8 cellular contexts compared by ENCODE assay signal in the genomic region with DNA sequence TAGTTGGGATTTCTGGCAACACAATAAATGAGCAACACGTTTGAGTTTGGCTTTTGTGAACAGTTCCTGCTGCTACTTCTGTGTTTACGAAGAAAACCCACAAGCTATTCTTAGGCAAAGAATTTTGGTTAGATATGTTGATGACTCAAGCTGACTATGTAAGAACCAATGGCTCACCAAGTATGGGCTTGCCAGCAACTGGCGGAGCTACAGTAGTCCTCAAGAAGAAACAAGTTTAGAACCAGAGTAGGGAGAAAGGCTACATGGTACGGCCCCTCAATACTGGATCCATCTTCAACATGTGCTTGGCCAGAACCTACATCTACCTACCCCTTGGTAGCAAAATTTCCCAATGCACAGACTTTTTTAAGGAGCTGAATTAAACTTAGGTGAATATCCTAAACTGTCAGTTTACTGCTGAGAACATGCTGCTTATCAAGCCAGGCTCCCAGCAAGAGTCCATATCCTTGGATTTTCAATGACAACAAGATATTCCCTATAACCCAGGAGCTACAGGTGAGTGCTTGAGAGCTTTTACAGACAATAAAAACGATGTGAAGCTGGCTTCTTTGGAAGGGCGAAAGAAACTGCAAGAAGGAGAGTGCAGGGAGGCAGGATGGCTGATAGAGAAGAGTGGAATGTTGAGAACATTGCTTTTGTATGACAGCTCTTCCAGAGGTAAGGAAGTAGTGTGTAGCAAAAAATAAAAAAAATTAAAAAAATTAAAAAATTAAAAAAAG.
DNase-seq lines count a peak whose midpoint lies in the region; ATAC-seq and TF ChIP-seq lines count a peak whose summit lies in the region.

No MANE protein-coding gene starts in this region.

- peak overlapping the region; percentile 2 to 85 (median 71) for H3K27ac ChIP-seq in heart right ventricle
- no peak overlapping the region for H3K27ac ChIP-seq in endodermal cell (ENCODE audit: low read depth, low read length)

- H3K36me3 Mint-ChIP-seq in stimulated activated memory B cell treated with anti-CD40 and anti-IgM and Interleukin-4, amounts not matched to agents 10 μg/mL and 1 μg/mL and 100 μg/mL, for 72 hours = peaks cover 42% of the 10 kb centered on the region
- no peaks in the 10 kb centered on the region for H3K36me3 Mint-ChIP-seq in endodermal cell (ENCODE audit: low read depth)

- intact Hi-C loops in Right ventricle myocardium inferior (cut with DNase I) (loop anchor here (2.0 to 10.0 kb wide), 4 partner anchors 37 to 299 kb away; no protein-coding TSS in a partner anchor), cardiac septum (cut with DNase I) (loop anchor here (2.0 to 5.0 kb wide), 4 partner anchors 52 to 299 kb away; no protein-coding TSS in a partner anchor), heart right ventricle (cut with DNase I) (loop anchor here in 5 of 10 donors (5.0 to 10.0 kb wide), 6 partner anchors 47 to 299 kb away; a partner anchor contains a TSS)

- 43 to 54% methylated on average over 6 of the region's 6 CpGs for WGBS in heart right ventricle, 2 donors
- WGBS in endodermal cell (ENCODE audit: insufficient coverage in 1 of 2, insufficient read length in 1 of 2), 2 experiments = 60 to 65% methylated on average over 4 to 6 of the region's 6 CpGs

- peak overlapping the region in 6 of 10 donors; percentile 10 to 44 (median 36) for H3K4me3 ChIP-seq in heart right ventricle
- no peak overlapping the region for H3K4me3 ChIP-seq in endodermal cell (ENCODE audit: low read length)

- peak overlapping the region; percentile 47 for H3K27ac Mint-ChIP-seq in stimulated activated memory B cell treated with anti-CD40 and anti-IgM and Interleukin-4, amounts not matched to agents 10 μg/mL and 1 μg/mL and 100 μg/mL, for 72 hours
- H3K27ac Mint-ChIP-seq in endodermal cell = no peak overlapping the region

- H3K9me3 ChIP-seq in heart right ventricle = no peaks in the 10 kb centered on the region
- no peaks in the 10 kb centered on the region for H3K9me3 ChIP-seq in endodermal cell (ENCODE audit: control insufficient read depth, low read length)

- DNase-seq in Right ventricle myocardium inferior (ENCODE audit: missing footprints) (peak; percentile 59), cardiac septum (ENCODE audit: low spot score) (no peak), UCSD-AML1 (lab: John Stamatoyannopoulos, UW; ENCODE audit: unreplicated experiment) (peak; percentile 39), heart right ventricle (peak; percentile 15 to 34), endodermal cell (no peak), NCI-H1694 treated with DMSO at 0.1 percent for 48 hours (lab: John Stamatoyannopoulos, UW) (no peak)

- H3K4me1 ChIP-seq in heart right ventricle (peaks cover 5 to 80% (median 51%) of the 10 kb centered on the region in 9 donors), endodermal cell (ENCODE audit: control insufficient read depth, insufficient read depth, low read length) (no peaks in the 10 kb centered on the region)

- no peaks in the 10 kb centered on the region for H3K9me3 Mint-ChIP-seq in stimulated activated memory B cell treated with anti-CD40 and anti-IgM and Interleukin-4, amounts not matched to agents 10 μg/mL and 1 μg/mL and 100 μg/mL, for 72 hours
- H3K9me3 Mint-ChIP-seq in endodermal cell = no peaks in the 10 kb centered on the region

- H3K27me3 ChIP-seq in heart right ventricle (no peaks in the 10 kb centered on the region), endodermal cell (ENCODE audit: control insufficient read depth, insufficient read depth, low read length, poor library complexity, severe bottlenecking) (no peaks in the 10 kb centered on the region)

- H3K4me3 Mint-ChIP-seq in stimulated activated memory B cell treated with anti-CD40 and anti-IgM and Interleukin-4, amounts not matched to agents 10 μg/mL and 1 μg/mL and 100 μg/mL, for 72 hours = peak overlapping the region; percentile 19
- H3K4me3 Mint-ChIP-seq in endodermal cell = no peak overlapping the region

- H3K27me3 Mint-ChIP-seq in stimulated activated memory B cell treated with anti-CD40 and anti-IgM and Interleukin-4, amounts not matched to agents 10 μg/mL and 1 μg/mL and 100 μg/mL, for 72 hours = no peaks in the 10 kb centered on the region
- H3K27me3 Mint-ChIP-seq in endodermal cell (ENCODE audit: insufficient read depth) = no peaks in the 10 kb centered on the region

- ATAC-seq in Right ventricle myocardium inferior = peak; percentile 64
- ATAC-seq in HG03196 (IDR thresholded peaks at IDR 0.05; ENCODE audit: unreplicated experiment) = peak; percentile 70
- ATAC-seq in heart right ventricle = peak; percentile 36 to 91 (median 84)
- peak; percentile 73 for ATAC-seq in stimulated activated memory B cell treated with anti-CD40 and anti-IgM and Interleukin-4, amounts not matched to agents 10 μg/mL and 1 μg/mL and 100 μg/mL, for 72 hours

- no peak overlapping the region for H3K9ac ChIP-seq in endodermal cell (ENCODE audit: extremely low read depth, low read length, poor library complexity, severe bottlenecking)

- peaks cover 36% of the 10 kb centered on the region for H3K4me1 Mint-ChIP-seq in stimulated activated memory B cell treated with anti-CD40 and anti-IgM and Interleukin-4, amounts not matched to agents 10 μg/mL and 1 μg/mL and 100 μg/mL, for 72 hours
- peaks cover 4% of the 10 kb centered on the region for H3K4me1 Mint-ChIP-seq in endodermal cell

- no peak for TF ChIP-seq CTCF in heart right ventricle (IDR thresholded peaks at IDR 0.05)
- TF ChIP-seq CTCF in endodermal cell (conservative IDR thresholded peaks at IDR 0.05) = no peak

- H3K36me3 ChIP-seq in heart right ventricle (no peaks in the 10 kb centered on the region), endodermal cell (ENCODE audit: control insufficient read depth, insufficient read depth, low read length) (no peaks in the 10 kb centered on the region)

Comparison
In these comparisons a context has a peak if more than half of its experiments do, and no peak if none do; other contexts are left out.
1. DNase-seq: peak in Right ventricle myocardium inferior (single experiment), UCSD-AML1 (single experiment) and heart right ventricle (2 of 2); none in cardiac septum (single experiment), endodermal cell (single experiment) and NCI-H1694 treated with DMSO at 0.1 percent for 48 hours (single experiment).
2. Peak in every context shown above with its lines, with median percentiles within 50 percentile points of each other: ATAC-seq.